ENCODE assay signal across 8 cellular contexts in the genomic region with DNA sequence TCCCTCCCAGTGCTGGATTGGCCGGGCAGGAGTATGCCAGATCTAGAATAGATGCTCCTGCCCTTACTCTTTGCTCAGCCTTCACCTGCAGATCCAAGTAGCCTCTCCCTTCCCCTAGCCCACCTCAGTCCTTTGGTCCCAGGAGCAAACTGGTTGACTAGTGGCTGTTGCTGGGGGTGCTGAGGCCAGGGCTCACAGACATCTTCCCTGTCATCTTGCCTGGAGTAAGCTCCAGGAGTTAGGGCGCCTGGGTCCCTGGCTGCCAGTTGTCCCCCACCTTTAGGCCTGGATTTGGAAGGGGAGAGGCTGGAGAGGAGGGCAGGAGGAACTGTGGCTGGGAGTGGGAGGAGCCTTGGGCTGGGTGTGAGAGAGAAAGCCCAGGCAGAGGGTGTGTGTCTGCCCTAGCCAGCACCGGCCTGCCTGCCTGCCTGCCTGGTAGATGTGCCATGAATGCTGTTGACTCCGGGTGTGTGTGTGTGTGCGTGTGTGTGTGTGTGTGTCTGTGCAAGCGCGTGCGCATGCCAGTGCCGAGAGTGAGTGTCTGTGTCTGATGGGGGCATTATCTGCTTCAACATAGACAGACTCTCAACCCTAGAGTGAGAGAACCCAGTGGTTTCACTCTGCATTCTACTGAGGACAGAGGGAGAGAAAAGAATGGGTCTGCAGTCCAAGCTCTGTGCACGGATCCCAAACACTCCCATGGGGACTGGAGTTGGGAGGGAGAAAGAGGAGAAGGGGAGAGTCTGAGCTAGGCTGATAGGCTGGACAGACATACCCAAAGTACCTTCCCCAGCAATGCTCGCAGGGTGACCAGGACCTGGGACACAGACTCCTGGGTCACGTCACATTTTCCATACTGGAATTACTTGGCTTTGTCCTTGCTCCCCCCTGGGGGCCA. TPM values are rescaled to one million over a fixed set of nuclear protein-coding genes. Genes with fewer than 3 reads are reported as not detected.
A peak's percentile ranks its signal among the peaks of the same experiment; 100 is the strongest.
DNase-seq lines count a peak whose midpoint lies in the region; ATAC-seq and TF ChIP-seq lines count a peak whose summit lies in the region.

No MANE protein-coding gene starts in this region.

- peaks cover 20% of the 10 kb centered on the region for H3K4me1 Mint-ChIP-seq in glutamatergic neuron (ENCODE audit: low read depth, unreplicated experiment)

- ATAC-seq in GM21786 (IDR thresholded peaks at IDR 0.05; ENCODE audit: unreplicated experiment) (no peak), GM21390 (IDR thresholded peaks at IDR 0.05; ENCODE audit: unreplicated experiment) (no peak), GM18517 (IDR thresholded peaks at IDR 0.05; ENCODE audit: unreplicated experiment) (no peak)

- TF ChIP-seq POLR2A in prostate gland (IDR thresholded peaks at IDR 0.05) = peak; percentile 43

- 12% methylated on average over 12 of the region's 12 CpGs for WGBS in prostate gland

- peak overlapping the region; percentile 44 for H3K27ac Mint-ChIP-seq in glutamatergic neuron (ENCODE audit: unreplicated experiment)

- no peaks in the 10 kb centered on the region for H3K36me3 Mint-ChIP-seq in glutamatergic neuron (ENCODE audit: unreplicated experiment)

- in situ Hi-C loops in G401 (cut with HindIII; ENCODE audit: low sequenced_read_pairs) = no loop called here

- peak overlapping the region; percentile 68 for H3K4me3 Mint-ChIP-seq in glutamatergic neuron (ENCODE audit: unreplicated experiment)

- H3K36me3 ChIP-seq in prostate gland = no peaks in the 10 kb centered on the region

- peaks cover 20% of the 10 kb centered on the region for H3K27me3 Mint-ChIP-seq in glutamatergic neuron (ENCODE audit: unreplicated experiment)

- intact Hi-C loops in prostate gland (cut with DNase I) = loop anchor here (1.0 kb wide), 1 partner anchor 18 kb away; no protein-coding TSS in a partner anchor

- TF ChIP-seq CTCF in glutamatergic neuron (IDR thresholded peaks at IDR 0.05; ENCODE audit: partially characterized antibody, unreplicated experiment) (no peak), prostate gland (IDR thresholded peaks at IDR 0.05) (no peak)

- DNase-seq in G401 (ENCODE audit: low spot score) (peak; percentile 76), LHCN-M2 (ENCODE audit: low read depth) (peak; percentile 31), glutamatergic neuron (peak; percentile 46), prostate gland (ENCODE audit: low spot score) (peak; percentile 52)
- DNase-seq in activated effector memory CD4-positive, alpha-beta T cell treated with Interleukin-2 at 50 U/mL for 16 hours = peak; percentile 40

- peak overlapping the region; percentile 56 to 57 for H3K4me3 ChIP-seq in prostate gland

- peak overlapping the region; percentile 83 to 89 for H3K27ac ChIP-seq in prostate gland

- peaks cover 10% of the 10 kb centered on the region for H3K4me1 ChIP-seq in prostate gland (replicated peaks)

- no peaks in the 10 kb centered on the region for H3K27me3 ChIP-seq in prostate gland (replicated peaks; ENCODE audit: insufficient read depth)

- H3K9me3 Mint-ChIP-seq in glutamatergic neuron (ENCODE audit: unreplicated experiment) = peaks cover 2% of the 10 kb centered on the region

- no peaks in the 10 kb centered on the region for H3K9me3 ChIP-seq in prostate gland

RNA-seq across cellular contexts. Expression of gene RARG, which starts 0.9 kb away (rescaled TPM):
- total RNA-seq in G401 (2014; rRNA removed; shearing (Covaris generic)) = 48.6 and 58.9 TPM in 2 replicates
- total RNA-seq in LHCN-M2 (2014; rRNA removed) (16.9 and 17.1 TPM in 2 replicates), glutamatergic neuron (ENCODE audit: unreplicated experiment) (0.27 TPM), prostate gland (10 to 100 TPM; 28.9 to 30.4 TPM)
- 18.2 TPM for polyA plus RNA-seq in LHCN-M2 (2012)

RNA-seq across cellular contexts. Expression of gene ITGB7, which starts 25.8 kb away (rescaled TPM):
- total RNA-seq in G401 (2014; rRNA removed; shearing (Covaris generic)) = 0.41 and 0.49 TPM in 2 replicates
- total RNA-seq in LHCN-M2 (2014; rRNA removed) (not detected in 2 replicates), glutamatergic neuron (ENCODE audit: unreplicated experiment) (not detected), prostate gland (1 to 10 TPM; 1.2 to 1.7 TPM)
- polyA plus RNA-seq in LHCN-M2 (2012) = 0.04 TPM

RNA-seq across cellular contexts. Expression of gene ESPL1, which starts 35.2 kb away (rescaled TPM):
- 21.8 and 23.1 TPM in 2 replicates for total RNA-seq in G401 (2014; rRNA removed; shearing (Covaris generic))
- 14.8 and 18.2 TPM in 2 replicates for total RNA-seq in LHCN-M2 (2014; rRNA removed)
- polyA plus RNA-seq in LHCN-M2 (2012) = 4.9 TPM
- total RNA-seq in glutamatergic neuron (ENCODE audit: unreplicated experiment) = 5.1 TPM
- total RNA-seq in prostate gland = 1 to 10 TPM in 1 of 2 donors, under 1 TPM in 1; 0.55 to 6.1 TPM

RNA-seq across cellular contexts. Expression of gene CSAD, which starts 52.2 kb away (rescaled TPM):
- 2.0 and 7.2 TPM in 2 replicates for total RNA-seq in G401 (2014; rRNA removed; shearing (Covaris generic))
- total RNA-seq in LHCN-M2 (2014; rRNA removed) = 5.2 and 6.1 TPM in 2 replicates
- polyA plus RNA-seq in LHCN-M2 (2012) = 3.5 TPM
- total RNA-seq in glutamatergic neuron (ENCODE audit: unreplicated experiment) = 34.5 TPM
- 10 to 100 TPM; 30.8 to 92.5 TPM for total RNA-seq in prostate gland

RNA-seq across cellular contexts. Expression of gene ZNF740, which starts 52.4 kb away (rescaled TPM):
- total RNA-seq in G401 (2014; rRNA removed; shearing (Covaris generic)) = 12.1 and 19.4 TPM in 2 replicates
- total RNA-seq in LHCN-M2 (2014; rRNA removed) (7.4 and 10.5 TPM in 2 replicates), glutamatergic neuron (ENCODE audit: unreplicated experiment) (38.2 TPM), prostate gland (10 to 100 TPM; 17.0 to 19.1 TPM)
- polyA plus RNA-seq in LHCN-M2 (2012) = 5.0 TPM

Comparison
In these comparisons a context has a peak if more than half of its experiments do, and no peak if none do; other contexts are left out.
1. RNA of gene RARG, which starts 0.9 kb away (total RNA-seq): 48.6 to 58.9 TPM in G401, 28.9 to 30.4 TPM in prostate gland and 16.9 to 17.1 TPM in LHCN-M2; 0.27 TPM in glutamatergic neuron (single experiment); every median in the first group is over 10 times any median in the second.
2. Peak in every context shown above with its lines, with median percentiles within 50 percentile points of each other: DNase-seq.